ENCODE assay signal across 14 cellular contexts in the genomic region with DNA sequence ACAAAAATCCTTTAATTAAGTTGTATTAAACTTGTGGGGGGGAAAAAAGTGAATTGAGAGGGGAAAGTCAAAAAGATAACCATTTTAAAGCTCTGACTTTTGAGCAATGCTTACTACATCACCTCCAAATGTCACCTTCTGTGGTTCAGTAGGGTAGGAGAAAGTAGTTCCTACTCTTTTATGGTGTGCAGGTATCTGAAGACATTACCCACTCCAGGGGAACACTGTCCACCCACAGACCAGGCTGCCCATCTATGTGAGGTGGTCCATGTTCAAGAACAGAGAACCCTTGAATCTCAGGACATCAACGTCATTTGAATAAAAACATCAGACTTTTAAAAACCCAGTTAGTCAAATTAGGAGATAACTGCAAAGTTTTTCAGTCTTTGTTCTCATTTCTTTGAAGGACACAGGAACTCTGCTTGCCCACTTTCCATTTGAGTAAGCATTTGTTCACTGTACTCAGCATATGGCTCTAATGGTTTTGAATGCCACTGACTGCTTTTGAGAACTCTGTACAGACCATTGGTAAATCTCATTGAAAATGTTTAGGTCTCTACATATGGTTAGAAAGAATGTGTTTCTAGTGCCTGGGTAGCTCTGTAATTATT. TPM values are rescaled to one million over a fixed set of nuclear protein-coding genes. Genes with fewer than 3 reads are reported as not detected.
DNase-seq lines count a peak whose midpoint lies in the region; ATAC-seq lines count a peak whose summit lies in the region.
"Had no signal": no experiment of that assay in that cellular context is flagged by ENCODE, and none has a peak within 500 bp of the region (broad histone marks: within the 10 kb centered on the region; RNA-seq: fewer than 3 reads in every experiment).

No MANE protein-coding gene starts in this region.

- no peak for DNase-seq in activated naive CD4-positive, alpha-beta T cell (lab: John Stamatoyannopoulos, UW)
- no peak for DNase-seq in medulla oblongata (ENCODE audit: extremely low spot score)
- no peak for DNase-seq in activated T-cell treated with anti-CD3 and anti-CD28 coated beads, Interleukin-2, amount 50 U/mL, for 48 hours
- no peak for DNase-seq in immature natural killer cell
- DNase-seq: activated CD4-positive, alpha-beta T cell treated with anti-CD3 and anti-CD28 coated beads for 1 hour; activated naive CD4-positive, alpha-beta T cell treated with anti-CD3 and anti-CD28 coated beads for 36 hours; GDM1; NCI-H526; stimulated activated naive CD4-positive, alpha-beta T cell treated with Interleukin-2 at 50 U/mL for 16 hours had no signal

- peaks cover 2 to 4% (median 4%) of the 10 kb centered on the region in 3 donors for H3K27me3 Mint-ChIP-seq in immature natural killer cell (ENCODE audit: low read depth in 3 of 3)

- H3K4me3 Mint-ChIP-seq in immature natural killer cell: no peak overlapping the region
- H3K4me3 Mint-ChIP-seq: activated naive CD4-positive, alpha-beta T cell treated with anti-CD3 and anti-CD28 coated beads for 36 hours; neural crest cell had no signal

- H3K9me3 Mint-ChIP-seq in immature natural killer cell: peaks cover 0 to 2% (median 0%) of the 10 kb centered on the region in 6 donors
- H3K9me3 Mint-ChIP-seq: activated naive CD4-positive, alpha-beta T cell treated with anti-CD3 and anti-CD28 coated beads for 36 hours; neural crest cell had no signal

- ATAC-seq in GM18508 (IDR thresholded peaks at IDR 0.05; ENCODE audit: insufficient read depth, unreplicated experiment): peak; percentile 96
- ATAC-seq in GM19452 (IDR thresholded peaks at IDR 0.05; ENCODE audit: unreplicated experiment): peak; percentile 97
- ATAC-seq in HG02852 (IDR thresholded peaks at IDR 0.05; ENCODE audit: unreplicated experiment): peak; percentile 100
- ATAC-seq in HG03469 (IDR thresholded peaks at IDR 0.05; ENCODE audit: unreplicated experiment): peak; percentile 99

- no peaks in the 10 kb centered on the region for H3K4me1 Mint-ChIP-seq in immature natural killer cell

- H3K27ac Mint-ChIP-seq in immature natural killer cell: no peak overlapping the region
- H3K27ac Mint-ChIP-seq: activated naive CD4-positive, alpha-beta T cell treated with anti-CD3 and anti-CD28 coated beads for 36 hours had no signal

- H3K36me3 Mint-ChIP-seq in immature natural killer cell: no peaks in the 10 kb centered on the region

RNA-seq across cellular contexts. Expression of a gene that starts 18.4 kb away (rescaled TPM):
- not detected for polyA plus RNA-seq in immature natural killer cell

RNA-seq across cellular contexts. Expression of a gene that starts 25.6 kb away (rescaled TPM):
- polyA plus RNA-seq in immature natural killer cell: not detected
